Comparison of ENCODE assay signal across 8 cellular contexts in the genomic region with DNA sequence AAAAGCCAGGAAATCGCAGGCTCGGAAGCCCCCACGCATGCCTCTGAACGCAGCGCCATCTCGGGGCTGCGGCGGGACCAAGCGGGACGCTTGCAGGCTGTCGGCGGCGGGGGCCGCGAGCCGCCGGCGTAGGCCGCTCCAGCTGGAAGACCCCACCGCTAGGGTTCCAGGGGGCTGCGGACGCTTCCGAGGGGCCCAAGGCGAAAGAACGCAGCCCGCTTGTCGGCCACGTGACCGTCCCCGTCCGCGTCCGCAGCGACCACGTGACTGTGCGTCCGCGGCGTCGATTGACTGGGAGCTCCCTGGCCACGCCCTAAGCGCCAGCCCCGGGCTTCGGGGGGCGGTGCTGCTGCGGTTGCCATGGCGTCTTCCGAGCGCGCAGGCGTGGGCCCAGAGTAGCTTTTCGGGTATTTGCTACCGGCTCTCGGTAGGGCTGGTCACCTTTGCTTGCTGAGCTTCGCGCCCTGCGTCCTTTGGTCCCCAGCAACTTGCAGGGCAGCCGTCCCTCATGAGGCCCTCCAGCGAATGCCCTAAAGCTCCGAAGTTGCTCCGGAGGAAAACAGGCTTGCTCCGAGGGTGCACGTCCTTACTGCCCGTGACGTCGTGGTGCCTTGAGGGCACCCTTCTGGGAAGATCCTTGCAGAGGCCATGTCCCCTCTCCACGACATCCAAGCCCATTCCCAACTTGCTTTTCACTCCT.
DNase-seq lines count a peak whose midpoint lies in the region; ATAC-seq and TF ChIP-seq lines count a peak whose summit lies in the region.

No MANE protein-coding gene starts in this region.

- H3K4me3 ChIP-seq in CD8-positive, alpha-beta memory T cell (ENCODE audit: low read length), result peak overlapping the region; percentile 97
- peak overlapping the region; percentile 48 for H3K4me3 ChIP-seq in lung

- CTCF ChIA-PET in CD8-positive, alpha-beta memory T cell (lab: Charles Lee), result interaction anchor here (0.7 to 2.5 kb wide), 23 partner anchors 8 to 441 kb away, joined by 3 to 10 read pairs (median 4); partner anchors contain the start of gene VPS26C
- CTCF ChIA-PET in activated CD8-positive, alpha-beta T cell treated with anti-CD3 and anti-CD28 coated beads for 36 hours (lab: Charles Lee), result interaction anchor here (0.8 to 1.8 kb wide), 23 partner anchors 8 to 343 kb away, joined by 3 to 8 read pairs (median 3); partner anchors contain the start of gene VPS26C

- H3K4me1 ChIP-seq in CD8-positive, alpha-beta memory T cell (ENCODE audit: insufficient read depth, low read length), result peaks cover 16% of the 10 kb centered on the region
- H3K4me1 ChIP-seq in lung (ENCODE audit: control insufficient read depth in 2 of 2, insufficient read depth in 2 of 2, low read length in 2 of 2), result peaks cover 0 to 8% of the 10 kb centered on the region in 2 donors

- ATAC-seq in GM19452 (IDR thresholded peaks at IDR 0.05; ENCODE audit: unreplicated experiment) (peak; percentile 86), HG03571 (IDR thresholded peaks at IDR 0.05; ENCODE audit: unreplicated experiment) (peak; percentile 79), lung (ENCODE audit: insufficient read depth, low FRiP score) (peak; percentile 94)
- ATAC-seq in activated CD8-positive, alpha-beta T cell treated with anti-CD3 and anti-CD28 coated beads for 36 hours, result peak; percentile 80

- WGBS in lung, 2 donors, result 0 to 2% methylated on average over 59 to 67 of the region's 67 CpGs

- POLR2A ChIA-PET in CD8-positive, alpha-beta memory T cell (lab: Charles Lee), result interaction anchor here (0.7 to 1.5 kb wide), 13 partner anchors 11 to 1824 kb away, joined by 3 to 15 read pairs (median 3); partner anchors contain the start of genes BRWD1, DYRK1A, PSMG1 and VPS26C
- POLR2A ChIA-PET in activated CD8-positive, alpha-beta T cell treated with anti-CD3 and anti-CD28 coated beads for 36 hours (lab: Charles Lee), result interaction anchor here (0.7 to 1.4 kb wide), 15 partner anchors 9 to 492 kb away, joined by 3 to 7 read pairs (median 3); partner anchors contain the start of genes DYRK1A, PIGP and VPS26C

- no peaks in the 10 kb centered on the region for H3K27me3 Mint-ChIP-seq in CD8-positive, alpha-beta memory T cell
- H3K27me3 Mint-ChIP-seq in activated CD8-positive, alpha-beta T cell treated with anti-CD3 and anti-CD28 coated beads for 36 hours, result no peaks in the 10 kb centered on the region

- no peaks in the 10 kb centered on the region for H3K27me3 ChIP-seq in CD8-positive, alpha-beta memory T cell (ENCODE audit: insufficient read depth, low read length, poor library complexity, severe bottlenecking)
- H3K27me3 ChIP-seq in lung (ENCODE audit: control insufficient read depth, insufficient read depth), result no peaks in the 10 kb centered on the region

- H3K4me1 Mint-ChIP-seq in CD8-positive, alpha-beta memory T cell, result peaks cover 17 to 28% (median 19%) of the 10 kb centered on the region in 3 donors
- H3K4me1 Mint-ChIP-seq in activated CD8-positive, alpha-beta T cell treated with anti-CD3 and anti-CD28 coated beads for 36 hours (ENCODE audit: low read depth), result peaks cover 23% of the 10 kb centered on the region

- intact Hi-C loops in activated CD8-positive, alpha-beta T cell treated with anti-CD3 and anti-CD28 coated beads for 36 hours (cut with micrococcal nuclease), result no loop called here

- TF ChIP-seq CTCF in activated CD8-positive, alpha-beta T cell treated with anti-CD3 and anti-CD28 coated beads for 36 hours (IDR thresholded peaks at IDR 0.05), result peak; percentile 45
- TF ChIP-seq CTCF in lung (IDR thresholded peaks at IDR 0.05; ENCODE audit: control extremely low read depth, extremely low read depth), result peak; percentile 11

- DNase-seq in CD8-positive, alpha-beta memory T cell, result peak; percentile 88 to 94 (median 89)
- DNase-seq in NCI-H748 treated with DMSO at 0.1 percent for 48 hours (lab: John Stamatoyannopoulos, UW) (peak; percentile 83), ecto neural progenitor cell (ENCODE audit: low spot score) (peak; percentile 84), lung (ENCODE audit: low spot score) (peak; percentile 92)
- DNase-seq in activated CD8-positive, alpha-beta T cell treated with anti-CD3 and anti-CD28 coated beads for 36 hours, result peak; percentile 94
- peak; percentile 86 for DNase-seq in stimulated activated CD8-positive, alpha-beta memory T cell treated with anti-CD3 and anti-CD28 coated beads, Interleukin-12 subunit alpha, Interleukin-12 subunit beta, amount 100 ng/mL, for 1 hour (ENCODE audit: low read depth)

- H3K9me3 ChIP-seq in CD8-positive, alpha-beta memory T cell (ENCODE audit: low read length), result no peaks in the 10 kb centered on the region
- H3K9me3 ChIP-seq in lung (ENCODE audit: control insufficient read depth in 2 of 2, insufficient read depth in 1 of 2, low read length in 1 of 2), result no peaks in the 10 kb centered on the region

- peaks cover 0 to 5% (median 0%) of the 10 kb centered on the region in 3 donors for H3K36me3 Mint-ChIP-seq in CD8-positive, alpha-beta memory T cell
- no peaks in the 10 kb centered on the region for H3K36me3 Mint-ChIP-seq in activated CD8-positive, alpha-beta T cell treated with anti-CD3 and anti-CD28 coated beads for 36 hours (ENCODE audit: low read depth)

- peak overlapping the region; percentile 94 to 99 (median 98) for H3K4me3 Mint-ChIP-seq in CD8-positive, alpha-beta memory T cell
- peak overlapping the region; percentile 95 for H3K4me3 Mint-ChIP-seq in activated CD8-positive, alpha-beta T cell treated with anti-CD3 and anti-CD28 coated beads for 36 hours

- no peaks in the 10 kb centered on the region for H3K36me3 ChIP-seq in CD8-positive, alpha-beta memory T cell (ENCODE audit: insufficient read depth, low read length)
- H3K36me3 ChIP-seq in lung (ENCODE audit: control insufficient read depth in 2 of 2, insufficient read depth in 2 of 2, low read length in 2 of 2), result no peaks in the 10 kb centered on the region

- peaks cover 0 to 3% (median 0%) of the 10 kb centered on the region in 5 donors for H3K9me3 Mint-ChIP-seq in CD8-positive, alpha-beta memory T cell
- H3K9me3 Mint-ChIP-seq in activated CD8-positive, alpha-beta T cell treated with anti-CD3 and anti-CD28 coated beads for 36 hours, result peaks cover 6% of the 10 kb centered on the region

- H3K27ac Mint-ChIP-seq in CD8-positive, alpha-beta memory T cell, result peak overlapping the region; percentile 99 to 100 (median 100)
- H3K27ac Mint-ChIP-seq in activated CD8-positive, alpha-beta T cell treated with anti-CD3 and anti-CD28 coated beads for 36 hours, result peak overlapping the region; percentile 100

- peak overlapping the region; percentile 97 for H3K27ac ChIP-seq in CD8-positive, alpha-beta memory T cell (ENCODE audit: low read depth, low read length)
- peak overlapping the region; percentile 95 to 98 for H3K27ac ChIP-seq in lung (ENCODE audit: low read depth in 1 of 2, low read length in 1 of 2)

Comparison
In these comparisons a context has a peak if more than half of its experiments do, and no peak if none do; other contexts are left out.
1. Peak in every context shown above with its lines: DNase-seq, ATAC-seq, H3K4me3 ChIP-seq and H3K27ac ChIP-seq.